In the genomic region with DNA sequence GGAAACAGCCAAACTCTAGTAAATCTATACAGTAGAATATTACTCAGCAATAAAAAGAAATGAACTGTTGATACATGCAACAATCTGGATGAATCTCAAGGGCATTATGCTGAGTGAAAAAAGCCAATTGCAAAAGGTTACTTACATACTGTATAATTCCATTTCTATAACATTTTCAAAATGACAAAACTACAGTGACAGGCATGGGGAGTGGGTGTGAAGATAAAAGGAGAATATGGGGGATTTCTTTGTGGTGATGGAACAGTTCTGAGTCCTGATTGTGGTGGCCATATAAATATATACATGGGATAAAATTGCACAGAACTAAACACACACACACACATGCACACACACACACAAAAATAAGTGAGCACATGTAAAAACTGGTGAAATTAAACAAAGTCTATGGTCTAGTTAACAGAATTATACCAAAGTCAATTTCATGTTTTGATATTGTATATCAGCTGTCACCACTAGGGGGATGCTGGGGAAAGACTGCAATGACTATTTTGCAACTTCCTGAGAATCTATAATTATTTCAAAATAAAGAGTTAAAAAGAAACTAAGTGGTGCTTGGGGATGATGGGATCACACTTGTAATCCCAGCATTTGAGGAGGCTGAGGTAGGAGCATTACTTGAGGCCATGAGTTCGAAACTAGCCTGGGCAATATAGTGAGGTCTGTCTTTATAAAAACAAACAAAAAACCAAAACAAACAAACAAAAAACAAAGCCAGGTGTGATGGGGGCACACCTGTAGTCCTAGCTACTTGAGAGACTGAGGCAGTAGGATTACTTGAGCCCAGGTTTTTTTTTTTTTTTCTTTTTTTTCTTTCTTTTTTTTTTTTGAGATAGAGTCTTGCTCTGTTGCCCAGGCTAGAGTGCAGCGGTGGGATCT, we compare ENCODE assay signal across 8 cellular contexts.
A peak's percentile ranks its signal among the peaks of the same experiment; 100 is the strongest.
DNase-seq lines count a peak whose midpoint lies in the region; ATAC-seq and TF ChIP-seq lines count a peak whose summit lies in the region.

No MANE protein-coding gene starts in this region.

- TF ChIP-seq CTCF in cardiac fibroblast (IDR thresholded peaks at IDR 0.05; ENCODE audit: low read depth, low read length) (peak; percentile 69), osteocyte (IDR thresholded peaks at IDR 0.05) (peak; percentile 68)

- peaks cover 11% of the 10 kb centered on the region for H3K9me3 Mint-ChIP-seq in osteocyte (ENCODE audit: unreplicated experiment)

- no peak for ATAC-seq in activated CD4-positive, CD25-positive, alpha-beta regulatory T cell treated with anti-CD3 and anti-CD28 coated beads, Interleukin-2, amount 50 U/mL, for 24 hours
- no peak for ATAC-seq in GM18873 (IDR thresholded peaks at IDR 0.05; ENCODE audit: low FRiP score, unreplicated experiment)

- H3K27me3 Mint-ChIP-seq in osteocyte (ENCODE audit: unreplicated experiment) = peaks cover 3% of the 10 kb centered on the region

- no peak overlapping the region for H3K27ac Mint-ChIP-seq in osteocyte (ENCODE audit: unreplicated experiment)

- H3K4me1 Mint-ChIP-seq in osteocyte (ENCODE audit: unreplicated experiment) = no peaks in the 10 kb centered on the region

- H3K4me3 Mint-ChIP-seq in osteocyte (ENCODE audit: unreplicated experiment) = no peak overlapping the region

- peak; percentile 63 for DNase-seq in SIG-M5 treated with dmso at 0.1 percent for 504 hours (lab: John Stamatoyannopoulos, UW; ENCODE audit: unreplicated experiment)
- no peak for DNase-seq in SIG-M5 (lab: John Stamatoyannopoulos, UW)
- peak; percentile 13 for DNase-seq in LHCN-M2 (ENCODE audit: low read depth)
- DNase-seq in cardiac fibroblast (ENCODE audit: low read depth in 2 of 2) = peak; percentile 42 to 53
- DNase-seq in osteocyte (ENCODE audit: extremely low spot score, unreplicated experiment) = no peak
- DNase-seq in NCI-H2081 (lab: John Stamatoyannopoulos, UW) = no peak

- H3K4me3 ChIP-seq in cardiac fibroblast (replicated peaks in 1 of 2; ENCODE audit: low read depth in 2 of 2, low read length in 2 of 2) = no peak overlapping the region

- H3K36me3 Mint-ChIP-seq in osteocyte (ENCODE audit: unreplicated experiment) = no peaks in the 10 kb centered on the region

Comparison
In these comparisons a context has a peak if more than half of its experiments do, and no peak if none do; other contexts are left out.
1. DNase-seq: peak in SIG-M5 treated with dmso at 0.1 percent for 504 hours (single experiment), LHCN-M2 (single experiment) and cardiac fibroblast (2 of 2); none in SIG-M5 (single experiment), osteocyte (single experiment) and NCI-H2081 (0 of 2).